Comparison of ENCODE assay signal across 10 cellular contexts in genomic region chr15:68186671-68187397, GRCh38. TPM values are rescaled to one million over a fixed set of nuclear protein-coding genes. Genes with fewer than 3 reads are reported as not detected.
DNase-seq lines count a peak whose midpoint lies in the region; ATAC-seq and TF ChIP-seq lines count a peak whose summit lies in the region.
"Had no signal": no experiment of that assay in that cellular context is flagged by ENCODE, and none has a peak within 500 bp of the region (broad histone marks: within the 10 kb centered on the region; RNA-seq: fewer than 3 reads in every experiment).

No MANE protein-coding gene starts in this region.

- intact Hi-C loops in gastrocnemius medialis (cut with DNase I; ENCODE audit: low total_unique reads), result loop anchor here (5.0 kb wide), 1 partner anchor 40 kb away; the partner anchor contains the start of gene CLN6

- peaks cover 30% of the 10 kb centered on the region for H3K36me3 ChIP-seq in SU-DHL-6 (ENCODE audit: low read length)
- H3K36me3 ChIP-seq in gastrocnemius medialis, result peaks cover 0 to 11% of the 10 kb centered on the region in 2 donors

- no peaks in the 10 kb centered on the region for H3K9me3 Mint-ChIP-seq in progenitor cell of endocrine pancreas (ENCODE audit: low read depth)
- H3K9me3 Mint-ChIP-seq: nephron progenitor cell had no signal

- H3K27me3 Mint-ChIP-seq in progenitor cell of endocrine pancreas, result no peaks in the 10 kb centered on the region

- H3K27ac Mint-ChIP-seq in progenitor cell of endocrine pancreas, result no peak overlapping the region
- H3K27ac Mint-ChIP-seq: nephron progenitor cell had no signal

- peak overlapping the region; percentile 58 for H3K4me2 ChIP-seq in SU-DHL-6 (ENCODE audit: low read depth, low read length, poor library complexity, severe bottlenecking)

- H4K20me1 ChIP-seq in SU-DHL-6 (ENCODE audit: low read depth, low read length), result no peaks in the 10 kb centered on the region

- no peaks in the 10 kb centered on the region for H3K79me2 ChIP-seq in SU-DHL-6 (ENCODE audit: insufficient read depth, low read length)

- no peak overlapping the region for H3K4me3 ChIP-seq in SU-DHL-6 (ENCODE audit: insufficient read depth, low read length, poor library complexity, severe bottlenecking)
- no peak overlapping the region for H3K4me3 ChIP-seq in fibroblast of mammary gland (ENCODE audit: control insufficient read depth, low read depth, low read length)
- peak overlapping the region in 1 of 4 donors; percentile 22 for H3K4me3 ChIP-seq in gastrocnemius medialis

- H3K36me3 Mint-ChIP-seq in progenitor cell of endocrine pancreas (ENCODE audit: insufficient read depth), result peaks cover 26% of the 10 kb centered on the region

- H3K27me3 ChIP-seq in SU-DHL-6 (ENCODE audit: low read length) (no peaks in the 10 kb centered on the region), gastrocnemius medialis (no peaks in the 10 kb centered on the region)

- H3K9me3 ChIP-seq in SU-DHL-6 (ENCODE audit: insufficient read depth, low read length), result no peaks in the 10 kb centered on the region
- no peaks in the 10 kb centered on the region for H3K9me3 ChIP-seq in gastrocnemius medialis

- H2AFZ ChIP-seq in SU-DHL-6 (ENCODE audit: low read depth, low read length, severe bottlenecking), result no peak overlapping the region

- H3K27ac ChIP-seq in SU-DHL-6 (ENCODE audit: low read depth, low read length) (peak overlapping the region; percentile 90), gastrocnemius medialis (peak overlapping the region; percentile 75 to 84 (median 80))

- no peak overlapping the region for H3K4me3 Mint-ChIP-seq in progenitor cell of endocrine pancreas (ENCODE audit: low read depth)
- H3K4me3 Mint-ChIP-seq: nephron progenitor cell had no signal

- TF ChIP-seq POLR2A in gastrocnemius medialis (IDR thresholded peaks at IDR 0.05) (no peak), erythroblast (IDR thresholded peaks at IDR 0.05; ENCODE audit: low read length) (no peak)

- H3K4me1 Mint-ChIP-seq in progenitor cell of endocrine pancreas (ENCODE audit: low read depth), result no peaks in the 10 kb centered on the region
- H3K4me1 Mint-ChIP-seq: nephron progenitor cell had no signal

- ATAC-seq in gastrocnemius medialis, result peak; percentile 64 to 72
- no peak for ATAC-seq in HG03196 (IDR thresholded peaks at IDR 0.05; ENCODE audit: unreplicated experiment)

- H3K9ac ChIP-seq in SU-DHL-6 (ENCODE audit: low read length), result no peak overlapping the region

- peaks cover 60 to 69% of the 10 kb centered on the region in 2 donors for H3K4me1 ChIP-seq in gastrocnemius medialis

- peaks cover 31% of the 10 kb centered on the region for H3F3A ChIP-seq in SU-DHL-6 (ENCODE audit: insufficient read depth)

- H3K9me2 ChIP-seq in SU-DHL-6 (replicated peaks; ENCODE audit: insufficient read depth, low read length), result no peaks in the 10 kb centered on the region

- in situ Hi-C loops in G401 (cut with HindIII; ENCODE audit: low sequenced_read_pairs), result no loop called here
- in situ Hi-C loops in gastrocnemius medialis (cut with MboI; ENCODE audit: low sequenced_read_pairs in 4 of 4), result no loop called here

- DNase-seq in G401 (ENCODE audit: low spot score), result peak; percentile 65
- peak; percentile 87 for DNase-seq in fibroblast of mammary gland (ENCODE audit: low read depth)
- DNase-seq in gastrocnemius medialis, result peak in 1 of 2 donors; percentile 31
- DNase-seq in stimulated activated CD4-positive, alpha-beta T cell treated with anti-CD3 and anti-CD28 coated beads, Interleukin-12 subunit alpha, Interleukin-12 subunit beta, amount 100 ng/mL, for 4 hours, result no peak
- no peak for DNase-seq in erythroblast (lab: John Stamatoyannopoulos, UW)
- DNase-seq in progenitor cell of endocrine pancreas (ENCODE audit: low spot score, unreplicated experiment), result no peak
- DNase-seq: foreskin melanocyte, nephron progenitor cell had no signal

- TF ChIP-seq CTCF in SU-DHL-6 (IDR thresholded peaks at IDR 0.05; ENCODE audit: insufficient read depth, low read length, poor library complexity, severe bottlenecking) (no peak), fibroblast of mammary gland (conservative IDR thresholded peaks at IDR 0.05; ENCODE audit: control insufficient read depth, insufficient read depth, low read depth, low read length) (no peak), gastrocnemius medialis (IDR thresholded peaks at IDR 0.05 in 4 of 5, conservative IDR thresholded peaks at IDR 0.05 in 1 of 5) (no peak), progenitor cell of endocrine pancreas (IDR thresholded peaks at IDR 0.05; ENCODE audit: unreplicated experiment) (no peak)

RNA-seq across cellular contexts. Expression of gene CALML4, which starts 18.3 kb away (rescaled TPM):
- total RNA-seq in G401 (2014; rRNA removed; shearing (Covaris generic)), result 1.1 and 2.4 TPM in 2 replicates
- total RNA-seq in gastrocnemius medialis, result 1 to 10 TPM in 3 of 4 donors, under 1 TPM in 1; 0.66 to 2.4 (median 1.5) TPM
- 9.7 and 11.9 TPM in 2 replicates for total RNA-seq in progenitor cell of endocrine pancreas

RNA-seq across cellular contexts. Expression of gene CLN6, which starts 42.7 kb away (rescaled TPM):
- 36.4 and 43.4 TPM in 2 replicates for total RNA-seq in G401 (2014; rRNA removed; shearing (Covaris generic))
- total RNA-seq in gastrocnemius medialis (10 to 100 TPM; 17.1 to 18.9 (median 18.5) TPM), progenitor cell of endocrine pancreas (46.6 and 48.4 TPM in 2 replicates)

Comparison
In these comparisons a context has a peak if more than half of its experiments do, and no peak if none do; other contexts are left out.
1. DNase-seq: peak in G401 (single experiment) and fibroblast of mammary gland (single experiment); none in stimulated activated CD4-positive, alpha-beta T cell treated with anti-CD3 and anti-CD28 coated beads, Interleukin-12 subunit alpha, Interleukin-12 subunit beta, amount 100 ng/mL, for 4 hours (single experiment), erythroblast (0 of 2) and progenitor cell of endocrine pancreas (single experiment).